ENCODE assay signal across 8 cellular contexts in the genomic region with DNA sequence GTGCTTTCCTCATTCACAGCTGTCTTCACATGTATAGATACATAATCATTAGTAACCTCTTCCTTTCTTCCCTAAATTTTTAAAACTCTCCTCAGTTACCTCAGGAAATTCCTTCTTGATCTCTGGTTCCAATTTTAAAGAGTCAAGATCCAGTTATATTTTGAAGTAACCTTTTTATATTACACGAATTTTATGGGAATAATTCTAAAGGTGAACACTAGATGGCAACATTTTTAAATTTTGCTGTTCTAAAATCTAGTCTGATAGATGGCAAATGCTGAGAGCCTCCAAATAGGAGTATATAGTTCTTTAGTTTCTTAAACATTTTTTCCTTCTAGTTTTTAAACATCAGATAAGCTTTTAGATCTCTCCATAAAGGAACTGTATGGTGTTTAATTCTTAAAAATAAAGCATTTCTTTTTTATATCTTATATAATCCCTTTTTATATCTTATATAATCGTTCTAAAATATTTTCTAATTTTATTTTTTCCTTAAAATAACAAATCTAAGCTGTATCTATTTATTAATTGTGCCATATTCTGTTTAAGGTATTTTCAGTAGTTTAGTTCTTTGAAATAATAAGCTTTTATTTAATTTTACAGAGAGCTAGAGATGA. TPM values are rescaled to one million over a fixed set of nuclear protein-coding genes. Genes with fewer than 3 reads are reported as not detected.
A peak's percentile ranks its signal among the peaks of the same experiment; 100 is the strongest.
DNase-seq lines count a peak whose midpoint lies in the region; ATAC-seq and TF ChIP-seq lines count a peak whose summit lies in the region.

No MANE protein-coding gene starts in this region.

- no peak overlapping the region for H2BK15ac ChIP-seq in mesendoderm (replicated peaks; ENCODE audit: low read depth)

- H4K8ac ChIP-seq in mesendoderm (ENCODE audit: low read depth, low read length), result no peak overlapping the region

- no peak overlapping the region for H3K4me2 ChIP-seq in mesendoderm (ENCODE audit: low read length)

- peak; percentile 58 for ATAC-seq in GM21526 (IDR thresholded peaks at IDR 0.05; ENCODE audit: low FRiP score, unreplicated experiment)
- ATAC-seq in gastrocnemius medialis, result peak in 1 of 2 donors; percentile 65
- ATAC-seq in sciatic nerve, result no peak

- H2BK120ac ChIP-seq in mesendoderm (ENCODE audit: low read depth, low read length), result no peak overlapping the region

- in situ Hi-C loops in gastrocnemius medialis (cut with MboI; ENCODE audit: low sequenced_read_pairs in 4 of 4), result loop anchor here (5.0 kb wide), 1 partner anchor 154 kb away; no protein-coding TSS in a partner anchor

- H3K36me3 ChIP-seq in esophagus squamous epithelium (no peaks in the 10 kb centered on the region), gastrocnemius medialis (no peaks in the 10 kb centered on the region), mesendoderm (ENCODE audit: control insufficient read depth, insufficient read depth, low read length) (no peaks in the 10 kb centered on the region)

- intact Hi-C loops in esophagus squamous epithelium (cut with DNase I), result loop anchor here (2.0 kb wide), 1 partner anchor 157 kb away; no protein-coding TSS in a partner anchor
- intact Hi-C loops in gastrocnemius medialis (cut with DNase I; ENCODE audit: low total_unique reads), result loop anchor here (1.0 to 5.0 kb wide), 2 partner anchors 64 to 155 kb away; partner anchors contain the start of gene SGMS2
- intact Hi-C loops in sciatic nerve (cut with DNase I), result loop anchor here (5.0 kb wide), 1 partner anchor 154 kb away; no protein-coding TSS in a partner anchor

- H3K27me3 ChIP-seq in esophagus squamous epithelium (no peaks in the 10 kb centered on the region), gastrocnemius medialis (no peaks in the 10 kb centered on the region), mesendoderm (ENCODE audit: insufficient read depth, low read length, poor library complexity) (no peaks in the 10 kb centered on the region)

- no peak overlapping the region for H3K18ac ChIP-seq in mesendoderm (ENCODE audit: low read length)

- DNase-seq in CD1c-positive myeloid dendritic cell (ENCODE audit: extremely low spot score), result peak; percentile 70
- DNase-seq in OCI-M1 (lab: John Stamatoyannopoulos, UW), result peak; percentile 67
- no peak for DNase-seq in esophagus squamous epithelium (lab: John Stamatoyannopoulos, UW)
- no peak for DNase-seq in gastrocnemius medialis
- no peak for DNase-seq in sciatic nerve (ENCODE audit: low spot score)
- no peak for DNase-seq in mesendoderm
- DNase-seq in COLO668 (lab: John Stamatoyannopoulos, UW; ENCODE audit: unreplicated experiment), result no peak

- TF ChIP-seq CTCF in esophagus squamous epithelium (IDR thresholded peaks at IDR 0.05) (peak in 5 of 6 experiments; percentile 46 to 77 (median 62)), gastrocnemius medialis (IDR thresholded peaks at IDR 0.05 in 4 of 5, conservative IDR thresholded peaks at IDR 0.05 in 1 of 5) (peak; percentile 54 to 74 (median 61))

- no peak overlapping the region for H4K5ac ChIP-seq in mesendoderm (ENCODE audit: low read length)

- no peak overlapping the region for H3K27ac ChIP-seq in esophagus squamous epithelium
- H3K27ac ChIP-seq in gastrocnemius medialis, result no peak overlapping the region
- no peak overlapping the region for H3K27ac ChIP-seq in mesendoderm (ENCODE audit: low read depth, low read length)

- H3K4me3 ChIP-seq in esophagus squamous epithelium (no peak overlapping the region), gastrocnemius medialis (no peak overlapping the region), mesendoderm (ENCODE audit: low read length) (no peak overlapping the region)

- TF ChIP-seq POLR2A in esophagus squamous epithelium (IDR thresholded peaks at IDR 0.05) (no peak), gastrocnemius medialis (IDR thresholded peaks at IDR 0.05) (no peak)

- whole genome bisulfite sequencing in esophagus squamous epithelium, 2 donors, result 29 to 43% methylated on average over 2 of the region's 2 CpGs
- WGBS in mesendoderm (ENCODE audit: extremely low coverage, insufficient coverage, low lambda C conversion rate), result 100% methylated on average over 1 of the region's 2 CpGs

- H3K79me1 ChIP-seq in mesendoderm (ENCODE audit: low read length), result no peaks in the 10 kb centered on the region

- no peak overlapping the region for H3K4ac ChIP-seq in mesendoderm (ENCODE audit: low read depth, low read length)

- no peaks in the 10 kb centered on the region for H3K4me1 ChIP-seq in esophagus squamous epithelium
- H3K4me1 ChIP-seq in gastrocnemius medialis, result no peaks in the 10 kb centered on the region
- H3K4me1 ChIP-seq in mesendoderm (ENCODE audit: control insufficient read depth, low read depth, low read length), result no peaks in the 10 kb centered on the region

- H3K79me2 ChIP-seq in mesendoderm (ENCODE audit: control insufficient read depth, insufficient read depth, low read length), result no peaks in the 10 kb centered on the region

- no peak overlapping the region for H2AK5ac ChIP-seq in mesendoderm (ENCODE audit: low read length)

- H3K9me3 ChIP-seq in esophagus squamous epithelium (no peaks in the 10 kb centered on the region), gastrocnemius medialis (no peaks in the 10 kb centered on the region)

- no peak overlapping the region for H3K9ac ChIP-seq in mesendoderm (ENCODE audit: low read length)

- H3K23ac ChIP-seq in mesendoderm (ENCODE audit: low read length), result no peak overlapping the region

- H2BK5ac ChIP-seq in mesendoderm (ENCODE audit: low read length), result no peak overlapping the region

- H3K56ac ChIP-seq in mesendoderm (ENCODE audit: low read length), result no peak overlapping the region

RNA-seq across cellular contexts. Expression of gene PAPSS1, which starts 37.9 kb away (rescaled TPM):
- total RNA-seq in esophagus squamous epithelium (10 to 100 TPM; 30.8 to 54.1 (median 36.0) TPM), gastrocnemius medialis (1 to 10 TPM; 3.7 to 7.0 (median 5.9) TPM), sciatic nerve (52.9 TPM)
- 35.1 TPM for polyA plus RNA-seq in mesendoderm (2013, experiment 1 of 2)
- 41.9 TPM for polyA plus RNA-seq in mesendoderm (2013, experiment 2 of 2)

Comparison
In these comparisons a context has a peak if more than half of its experiments do, and no peak if none do; other contexts are left out.
1. DNase-seq: peak in CD1c-positive myeloid dendritic cell (single experiment) and OCI-M1 (single experiment); none in esophagus squamous epithelium (single experiment), gastrocnemius medialis (0 of 2), sciatic nerve (single experiment), mesendoderm (single experiment) and COLO668 (single experiment).